Comparison of ENCODE assay signal across 16 cellular contexts in genomic region chr7:136102881-136103280, GRCh38.
DNase-seq lines count a peak whose midpoint lies in the region; ATAC-seq, FAIRE-seq and TF ChIP-seq lines count a peak whose summit lies in the region.
"Had no signal": no experiment of that assay in that cellular context is flagged by ENCODE, and none has a peak within 500 bp of the region (broad histone marks: within the 10 kb centered on the region; RNA-seq: fewer than 3 reads in every experiment).

No MANE protein-coding gene starts in this region.

- peaks cover 0 to 9% (median 0%) of the 10 kb centered on the region in 3 donors for H3K9me3 ChIP-seq in gastroesophageal sphincter
- H3K9me3 ChIP-seq: SJCRH30 had no signal

- no peaks in the 10 kb centered on the region for H3K27me3 ChIP-seq in bronchial epithelial cell (ENCODE audit: control insufficient read depth, insufficient read depth, low read length)
- no peaks in the 10 kb centered on the region for H3K27me3 ChIP-seq in gastroesophageal sphincter
- H3K27me3 ChIP-seq: SJCRH30 had no signal

- H3K36me3 Mint-ChIP-seq in stimulated activated memory B cell treated with anti-CD40 and anti-IgM and Interleukin-4, amounts not matched to agents 10 μg/mL and 1 μg/mL and 100 μg/mL, for 72 hours: peaks cover 10% of the 10 kb centered on the region
- H3K36me3 Mint-ChIP-seq: CD4-positive, CD25-positive, alpha-beta regulatory T cell had no signal

- H3K4me1 Mint-ChIP-seq in stimulated activated memory B cell treated with anti-CD40 and anti-IgM and Interleukin-4, amounts not matched to agents 10 μg/mL and 1 μg/mL and 100 μg/mL, for 72 hours: no peaks in the 10 kb centered on the region
- H3K4me1 Mint-ChIP-seq: CD4-positive, CD25-positive, alpha-beta regulatory T cell had no signal

- H3K27me3 Mint-ChIP-seq in stimulated activated memory B cell treated with anti-CD40 and anti-IgM and Interleukin-4, amounts not matched to agents 10 μg/mL and 1 μg/mL and 100 μg/mL, for 72 hours: no peaks in the 10 kb centered on the region
- H3K27me3 Mint-ChIP-seq: CD4-positive, CD25-positive, alpha-beta regulatory T cell had no signal

- no peak overlapping the region for H3K27ac Mint-ChIP-seq in stimulated activated memory B cell treated with anti-CD40 and anti-IgM and Interleukin-4, amounts not matched to agents 10 μg/mL and 1 μg/mL and 100 μg/mL, for 72 hours

- no peaks in the 10 kb centered on the region for H3K4me1 ChIP-seq in gastroesophageal sphincter
- H3K4me1 ChIP-seq: SJCRH30 had no signal

- DNase-seq in bronchial epithelial cell (ENCODE audit: low read depth) (peak; percentile 37), nucleus accumbens (lab: John Stamatoyannopoulos, UW) (no peak), GM19240 (ENCODE audit: insufficient read length, low spot score) (no peak)
- DNase-seq: ACHN; CD4-positive, CD25-positive, alpha-beta regulatory T cell; H7; Karpas-422; NCI-H1105 treated with DMSO at 0.1 percent for 48 hours; NCI-H2029 treated with DMSO at 0.1 percent for 48 hours; NCI-H510A had no signal

- H3K4me3 Mint-ChIP-seq in stimulated activated memory B cell treated with anti-CD40 and anti-IgM and Interleukin-4, amounts not matched to agents 10 μg/mL and 1 μg/mL and 100 μg/mL, for 72 hours: no peak overlapping the region
- H3K4me3 Mint-ChIP-seq: CD4-positive, CD25-positive, alpha-beta regulatory T cell had no signal

- peak; percentile 51 for ATAC-seq in GM18909 (IDR thresholded peaks at IDR 0.05; ENCODE audit: poor library complexity, unreplicated experiment)
- peak; percentile 45 for ATAC-seq in HG03432 (IDR thresholded peaks at IDR 0.05; ENCODE audit: unreplicated experiment)
- peak; percentile 36 for ATAC-seq in stimulated activated memory B cell treated with anti-CD40 and anti-IgM and Interleukin-4, amounts not matched to agents 10 μg/mL and 1 μg/mL and 100 μg/mL, for 72 hours
- no peak for ATAC-seq in gastroesophageal sphincter

- H3K4me3 ChIP-seq in bronchial epithelial cell (ENCODE audit: low read depth, low read length) (no peak overlapping the region), gastroesophageal sphincter (no peak overlapping the region)
- H3K4me3 ChIP-seq: SJCRH30 had no signal

- no peak for FAIRE-seq in bronchial epithelial cell (lab: Jason Lieb, UNC)
- FAIRE-seq: D721Med had no signal

- H3K27ac ChIP-seq in gastroesophageal sphincter: no peak overlapping the region
- H3K27ac ChIP-seq: SJCRH30 had no signal

- no peak for TF ChIP-seq POLR2A in gastroesophageal sphincter (IDR thresholded peaks at IDR 0.05)

- peaks cover 3% of the 10 kb centered on the region for H3K9me3 Mint-ChIP-seq in stimulated activated memory B cell treated with anti-CD40 and anti-IgM and Interleukin-4, amounts not matched to agents 10 μg/mL and 1 μg/mL and 100 μg/mL, for 72 hours

- TF ChIP-seq EP300 in gastroesophageal sphincter (IDR thresholded peaks at IDR 0.05): no peak

- no peak for TF ChIP-seq CTCF in bronchial epithelial cell (IDR thresholded peaks at IDR 0.05; ENCODE audit: insufficient read depth, low read length, severe bottlenecking)
- no peak for TF ChIP-seq CTCF in gastroesophageal sphincter (IDR thresholded peaks at IDR 0.05)

- H3K36me3 ChIP-seq in bronchial epithelial cell (ENCODE audit: control insufficient read depth, insufficient read depth, low read length): no peaks in the 10 kb centered on the region
- H3K36me3 ChIP-seq in gastroesophageal sphincter: no peaks in the 10 kb centered on the region
- H3K36me3 ChIP-seq: SJCRH30 had no signal
